ENCODE assay signal across 1 cellular context in genomic region chr6:37665309-37665708, GRCh38.
TF ChIP-seq lines count a peak whose summit lies in the region.

No MANE protein-coding gene starts in this region.

TF ChIP-seq in H1, 55 proteins besides CTCF, POLR2A, EP300 and RAD21:
- TF ChIP-seq E2F6 (IDR thresholded peaks at IDR 0.05) (no peak), SAP30 (IDR thresholded peaks at IDR 0.05; ENCODE audit: insufficient read depth, insufficient replicate concordance, low read length) (no peak), CHD2 (IDR thresholded peaks at IDR 0.05; ENCODE audit: low read length) (no peak)
